19 cellular contexts compared by ENCODE assay signal in genomic region chr20:61499859-61500258, GRCh38.
DNase-seq lines count a peak whose midpoint lies in the region; ATAC-seq and TF ChIP-seq lines count a peak whose summit lies in the region.
"Had no signal": no experiment of that assay in that cellular context is flagged by ENCODE, and none has a peak within 500 bp of the region (broad histone marks: within the 10 kb centered on the region; RNA-seq: fewer than 3 reads in every experiment).

No MANE protein-coding gene starts in this region.

- peaks cover 8% of the 10 kb centered on the region for H3K4me1 ChIP-seq in RWPE2 (ENCODE audit: insufficient read depth, poor library complexity, severe bottlenecking)
- H3K4me1 ChIP-seq: SJCRH30, stomach had no signal

- no peaks in the 10 kb centered on the region for H3K27me3 ChIP-seq in RWPE2 (ENCODE audit: insufficient read depth, poor library complexity, severe bottlenecking)

- H3K9me3 ChIP-seq in RWPE2 (ENCODE audit: severe bottlenecking): no peaks in the 10 kb centered on the region
- H3K9me3 ChIP-seq: stomach had no signal

- peak; percentile 33 for DNase-seq in AG10803 (ENCODE audit: low read depth)
- DNase-seq in HT-29 (ENCODE audit: low spot score): peak; percentile 13
- DNase-seq in RWPE2 (ENCODE audit: low spot score): peak; percentile 78
- DNase-seq in left kidney (ENCODE audit: low read depth, low spot score): peak; percentile 61
- DNase-seq in 8988T: no peak
- no peak for DNase-seq in NCI-H69 (lab: John Stamatoyannopoulos, UW)
- DNase-seq: activated CD8-positive, alpha-beta memory T cell treated with anti-CD3 and anti-CD28 coated beads, Interleukin-2, amount 10 ng/mL, durations not matched to agents 7 days and 5 days; activated gamma-delta T cell; KBM-7; left cardiac atrium; NCI-H1092 treated with DMSO at 0.1 percent for 48 hours; NK-92 treated with Interleukin-12 subunit alpha and Interleukin-12 subunit beta, amount 100 ng/mL, for 24 hours; occipital lobe; SJCRH30; stomach had no signal

- peak; percentile 64 for ATAC-seq in RWPE2 (ENCODE audit: low read depth)
- ATAC-seq in GM19455 (IDR thresholded peaks at IDR 0.05; ENCODE audit: unreplicated experiment): no peak
- no peak for ATAC-seq in HG03196 (IDR thresholded peaks at IDR 0.05; ENCODE audit: unreplicated experiment)
- ATAC-seq: activated CD4-positive, CD25-positive, alpha-beta regulatory T cell treated with anti-CD3 and anti-CD28 coated beads, Interleukin-2, amount 50 U/mL, for 24 hours; activated CD8-positive, alpha-beta memory T cell treated with anti-CD3 and anti-CD28 coated beads, Interleukin-2, amount 10 ng/mL, durations not matched to agents 7 days and 5 days; left cardiac atrium; sciatic nerve had no signal

- H3K27ac ChIP-seq in RWPE2 (ENCODE audit: poor library complexity, severe bottlenecking): no peak overlapping the region
- H3K27ac ChIP-seq: SJCRH30, stomach had no signal

- no peak overlapping the region for H3K4me3 ChIP-seq in AG10803 (ENCODE audit: low read length)
- H3K4me3 ChIP-seq in RWPE2 (ENCODE audit: severe bottlenecking): no peak overlapping the region
- H3K4me3 ChIP-seq: SJCRH30, stomach had no signal

- H3K36me3 ChIP-seq in RWPE2 (ENCODE audit: low read depth): no peaks in the 10 kb centered on the region; the same call in 1 of the 2 replicates
- H3K36me3 ChIP-seq: SJCRH30, stomach had no signal

- TF ChIP-seq CTCF in AG10803 (conservative IDR thresholded peaks at IDR 0.05; ENCODE audit: low read length) (no peak), RWPE2 (IDR thresholded peaks at IDR 0.05; ENCODE audit: poor library complexity, severe bottlenecking) (no peak)

Comparison
In these comparisons a context has a peak if more than half of its experiments do, and no peak if none do; other contexts are left out.
1. DNase-seq: peak in AG10803 (single experiment), HT-29 (single experiment), RWPE2 (single experiment) and left kidney (single experiment); none in 8988T (single experiment) and NCI-H69 (single experiment).